ENCODE assay signal across 18 cellular contexts in the genomic region with DNA sequence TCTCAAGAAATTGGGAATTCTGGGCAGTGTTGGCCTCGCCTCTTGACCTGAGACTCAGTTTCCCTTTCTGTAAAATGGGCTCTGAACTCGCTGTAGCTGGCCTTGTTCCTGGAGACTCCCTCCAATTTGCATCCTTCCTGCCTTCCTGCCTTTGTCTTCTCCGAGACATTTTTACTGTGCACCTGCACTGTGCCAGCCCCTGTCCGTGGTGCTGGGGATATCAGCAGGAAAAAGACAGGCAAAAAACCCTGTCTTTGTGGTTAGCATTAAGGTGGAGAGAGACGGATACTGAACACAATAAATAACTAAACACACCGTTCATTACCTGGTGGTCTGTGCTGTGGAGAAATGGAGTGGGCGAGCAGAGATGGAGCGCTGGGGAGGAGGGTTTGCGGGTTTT. TPM values are rescaled to one million over a fixed set of nuclear protein-coding genes. Genes with fewer than 3 reads are reported as not detected.
"Had no signal": no experiment of that assay in that cellular context is flagged by ENCODE, and none has a peak within 500 bp of the region (broad histone marks: within the 10 kb centered on the region; RNA-seq: fewer than 3 reads in every experiment).

No MANE protein-coding gene starts in this region.

- H3K4me3 ChIP-seq: esophagus muscularis mucosa, lower lobe of right lung, ovary, suprapubic skin had no signal

- H3K27me3 ChIP-seq: ovary had no signal

- H3K9me3 ChIP-seq: esophagus muscularis mucosa, lower lobe of right lung, ovary, suprapubic skin had no signal

- ATAC-seq: activated CD8-positive, alpha-beta memory T cell treated with anti-CD3 and anti-CD28 coated beads, Interleukin-2, amount 10 ng/mL, durations not matched to agents 7 days and 5 days; activated naive CD8-positive, alpha-beta T cell treated with anti-CD3 and anti-CD28 coated beads, Interleukin-2, amount 50 U/mL, for 24 hours; lower lobe of right lung; sciatic nerve had no signal

- H3K36me3 ChIP-seq: esophagus muscularis mucosa, lower lobe of right lung, ovary, suprapubic skin had no signal

- DNase-seq: activated CD4-positive, alpha-beta T cell treated with anti-CD3 and anti-CD28 coated beads, Interleukin-2, amount 50 U/mL, for 48 hours; activated CD4-positive, CD25-positive, alpha-beta regulatory T cell treated with anti-CD3 and anti-CD28 coated beads, Interleukin-2, amount 50 U/mL, for 72 hours; activated CD8-positive, alpha-beta memory T cell treated with anti-CD3 and anti-CD28 coated beads, Interleukin-2, amount 10 ng/mL, durations not matched to agents 7 days and 5 days; activated naive CD4-positive, alpha-beta T cell treated with anti-CD3 and anti-CD28 coated beads for 36 hours; activated naive CD8-positive, alpha-beta T cell treated with anti-CD3 and anti-CD28 coated beads, Interleukin-2, amount 50 U/mL, for 24 hours; activated T-cell treated with anti-CD3 and anti-CD28 coated beads, Interleukin-2, amount 50 U/mL, for 1 hour; aorta; hippocampal formation; kidney glomerular epithelial cell; lower lobe of right lung; midbrain; ovary; T-helper 9 cell; trophoblast cell had no signal

- H3K4me1 ChIP-seq: lower lobe of right lung had no signal

- H3K27ac ChIP-seq: esophagus muscularis mucosa, lower lobe of right lung, ovary, suprapubic skin had no signal

RNA-seq across cellular contexts. Expression of gene TMEM132B, which starts 8.8 kb away (rescaled TPM):
- total RNA-seq: activated CD8-positive, alpha-beta memory T cell treated with anti-CD3 and anti-CD28 coated beads, Interleukin-2, amount 10 ng/mL, durations not matched to agents 7 days and 5 days; activated naive CD4-positive, alpha-beta T cell treated with anti-CD3 and anti-CD28 coated beads for 36 hours; activated T-helper 2 cell treated with anti-CD3 and anti-CD28 coated beads, Interferon-gamma antibody, Interleukin-2, Interleukin-4, amounts not matched to agents 10 μg/mL and 5 μg/mL and 100 μg/mL, durations not matched to agents 14 hours and 24 hours and 36 hours had no signal
